Comparison of ENCODE assay signal across 9 cellular contexts in the genomic region with DNA sequence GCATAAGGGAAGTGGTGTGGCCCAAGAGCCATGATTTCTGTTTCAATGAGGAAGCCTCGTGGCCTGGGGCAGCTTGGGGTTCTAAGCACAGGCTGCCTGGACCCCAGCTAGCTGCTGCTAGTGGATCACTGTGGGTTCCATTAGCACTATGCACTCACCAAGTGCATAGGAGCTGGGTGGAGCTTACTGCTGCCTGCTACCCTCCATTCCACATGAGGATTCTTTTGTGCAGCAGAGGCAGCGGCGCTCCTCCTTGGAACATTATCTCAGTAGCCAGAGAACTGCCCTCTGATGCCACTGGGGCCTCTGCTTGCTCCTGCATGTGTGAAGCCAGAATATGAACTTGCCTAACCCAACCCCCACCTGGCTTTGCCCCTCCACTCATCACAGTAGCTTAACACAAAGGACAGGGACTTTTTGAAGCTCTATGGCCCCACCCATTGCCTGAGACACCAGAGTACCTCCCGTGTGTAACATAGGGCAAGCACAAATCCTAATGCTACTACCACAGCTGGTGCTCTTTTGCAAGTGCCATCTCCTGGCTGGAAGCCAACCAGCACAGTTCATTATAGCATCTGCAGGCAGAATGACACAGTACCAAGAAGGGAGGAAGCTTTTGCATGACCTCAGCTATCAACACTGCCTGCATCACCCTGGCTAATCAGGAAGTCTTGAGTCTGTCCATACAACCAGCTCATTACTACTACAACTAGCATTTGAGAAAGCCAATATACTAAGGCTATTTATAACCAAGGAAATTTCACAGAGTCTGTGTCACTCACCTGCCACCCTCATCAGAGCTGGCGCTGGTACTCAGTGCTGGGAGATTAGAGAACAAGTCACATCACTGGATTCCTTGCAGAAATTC.
DNase-seq lines count a peak whose midpoint lies in the region; ATAC-seq and TF ChIP-seq lines count a peak whose summit lies in the region.
"Had no signal": no experiment of that assay in that cellular context is flagged by ENCODE, and none has a peak within 500 bp of the region (broad histone marks: within the 10 kb centered on the region; RNA-seq: fewer than 3 reads in every experiment).

No MANE protein-coding gene starts in this region.

- H3K36me3 Mint-ChIP-seq in effector memory CD8-positive, alpha-beta T cell (ENCODE audit: insufficient read depth): no peaks in the 10 kb centered on the region

- H3K9me3 ChIP-seq in BLaER1 (no peaks in the 10 kb centered on the region), stomach (no peaks in the 10 kb centered on the region)

- TF ChIP-seq EP300 in stomach (IDR thresholded peaks at IDR 0.05): no peak

- H3K4me3 Mint-ChIP-seq in effector memory CD8-positive, alpha-beta T cell: no peak overlapping the region

- no peaks in the 10 kb centered on the region for H4K20me1 ChIP-seq in BLaER1

- DNase-seq in NCI-H82 (lab: John Stamatoyannopoulos, UW) (peak; percentile 93), left cardiac atrium (peak; percentile 39), stomach (no peak), activated T-cell treated with anti-CD3 and anti-CD28 coated beads for 4 hours (no peak)
- DNase-seq in stimulated activated naive CD4-positive, alpha-beta T cell treated with Interleukin-2 at 50 U/mL for 16 hours (lab: John Stamatoyannopoulos, UW): no peak
- DNase-seq in effector memory CD8-positive, alpha-beta T cell: no peak

- TF ChIP-seq POLR2A in stomach (IDR thresholded peaks at IDR 0.05): no peak

- peaks cover 3 to 15% of the 10 kb centered on the region in 2 donors for H3K9me3 Mint-ChIP-seq in effector memory CD8-positive, alpha-beta T cell

- H3K4me2 ChIP-seq in BLaER1: peak overlapping the region; percentile 37

- intact Hi-C loops in left cardiac atrium (cut with DNase I): no loop called here
- intact Hi-C loops in stomach (cut with DNase I; ENCODE audit: low total_unique reads): no loop called here

- H3K36me3 ChIP-seq in BLaER1: no peaks in the 10 kb centered on the region
- no peaks in the 10 kb centered on the region for H3K36me3 ChIP-seq in stomach

- no peak overlapping the region for H3K4me3 ChIP-seq in BLaER1
- no peak overlapping the region for H3K4me3 ChIP-seq in stomach

- H3K4me1 Mint-ChIP-seq in effector memory CD8-positive, alpha-beta T cell (ENCODE audit: low read depth in 2 of 2): no peaks in the 10 kb centered on the region

- H3K27me3 ChIP-seq in BLaER1: no peaks in the 10 kb centered on the region
- no peaks in the 10 kb centered on the region for H3K27me3 ChIP-seq in stomach

- no peak overlapping the region for H3K27ac Mint-ChIP-seq in effector memory CD8-positive, alpha-beta T cell

- H3K4me1 ChIP-seq in BLaER1 (peaks cover 41% of the 10 kb centered on the region), stomach (no peaks in the 10 kb centered on the region)

- no peak for TF ChIP-seq CTCF in stomach (IDR thresholded peaks at IDR 0.05)

- no peaks in the 10 kb centered on the region for H3K27me3 Mint-ChIP-seq in effector memory CD8-positive, alpha-beta T cell

- peak overlapping the region; percentile 49 for H3K27ac ChIP-seq in BLaER1
- H3K27ac ChIP-seq in stomach: no peak overlapping the region

- WGBS in stomach, 5 donors: 55 to 79% (median 70%) methylated on average over 4 to 5 of the region's 5 CpGs

- ATAC-seq in HG02763 (IDR thresholded peaks at IDR 0.05; ENCODE audit: unreplicated experiment): peak; percentile 33
- peak; percentile 53 to 82 for ATAC-seq in left cardiac atrium
- ATAC-seq in effector memory CD8-positive, alpha-beta T cell (replicated peaks): no peak
- ATAC-seq: HCT116 had no signal

- H3K9ac ChIP-seq in BLaER1: no peak overlapping the region

Comparison
In these comparisons a context has a peak if more than half of its experiments do, and no peak if none do; other contexts are left out.
1. DNase-seq: peak in NCI-H82 (single experiment) and left cardiac atrium (single experiment); none in stomach (single experiment), stimulated activated naive CD4-positive, alpha-beta T cell treated with Interleukin-2 at 50 U/mL for 16 hours (single experiment), activated T-cell treated with anti-CD3 and anti-CD28 coated beads for 4 hours (single experiment) and effector memory CD8-positive, alpha-beta T cell (0 of 3).